9 cellular contexts compared by ENCODE assay signal in genomic region chr3:46695962-46696922, GRCh38. TPM values are rescaled to one million over a fixed set of nuclear protein-coding genes. Genes with fewer than 3 reads are reported as not detected.
DNase-seq lines count a peak whose midpoint lies in the region; ATAC-seq and TF ChIP-seq lines count a peak whose summit lies in the region.
"Had no signal": no experiment of that assay in that cellular context is flagged by ENCODE, and none has a peak within 500 bp of the region (broad histone marks: within the 10 kb centered on the region; RNA-seq: fewer than 3 reads in every experiment).

No MANE protein-coding gene starts in this region.

- H3K9me3 ChIP-seq in left lung (no peaks in the 10 kb centered on the region), upper lobe of right lung (no peaks in the 10 kb centered on the region)

- no peaks in the 10 kb centered on the region for H3K36me3 ChIP-seq in left lung
- no peaks in the 10 kb centered on the region for H3K36me3 ChIP-seq in upper lobe of right lung

- TF ChIP-seq CTCF in chondrocyte (IDR thresholded peaks at IDR 0.05) (peak; percentile 40), left lung (IDR thresholded peaks at IDR 0.05) (peak in 1 of 2 donors; percentile 9), upper lobe of right lung (IDR thresholded peaks at IDR 0.05) (no peak)

- CTCF ChIA-PET in activated naive CD4-positive, alpha-beta T cell treated with anti-CD3 and anti-CD28 coated beads for 36 hours (lab: Charles Lee): interaction anchor here (0.9 to 2.3 kb wide), 6 partner anchors 9 to 684 kb away, joined by 3 to 8 read pairs (median 3); partner anchors contain the start of gene PTPN23

- intact Hi-C loops in activated naive CD4-positive, alpha-beta T cell treated with anti-CD3 and anti-CD28 coated beads for 36 hours (cut with micrococcal nuclease): loop anchor here (10.0 kb wide), 2 partner anchors 211 to 289 kb away; no protein-coding TSS in a partner anchor
- intact Hi-C loops in left lung (cut with DNase I): no loop called here
- intact Hi-C loops in upper lobe of right lung (cut with DNase I): no loop called here

- H3K36me3 Mint-ChIP-seq in activated naive CD4-positive, alpha-beta T cell treated with anti-CD3 and anti-CD28 coated beads for 36 hours (ENCODE audit: low read depth): no peaks in the 10 kb centered on the region
- no peaks in the 10 kb centered on the region for H3K36me3 Mint-ChIP-seq in chondrocyte (ENCODE audit: low read depth)

- no peak overlapping the region for H3K4me3 Mint-ChIP-seq in activated naive CD4-positive, alpha-beta T cell treated with anti-CD3 and anti-CD28 coated beads for 36 hours
- no peak overlapping the region for H3K4me3 Mint-ChIP-seq in chondrocyte (ENCODE audit: unreplicated experiment)

- H3K27ac Mint-ChIP-seq in activated naive CD4-positive, alpha-beta T cell treated with anti-CD3 and anti-CD28 coated beads for 36 hours: peak overlapping the region; percentile 89
- peak overlapping the region; percentile 49 for H3K27ac Mint-ChIP-seq in chondrocyte (ENCODE audit: unreplicated experiment)

- no peaks in the 10 kb centered on the region for H3K9me3 Mint-ChIP-seq in activated naive CD4-positive, alpha-beta T cell treated with anti-CD3 and anti-CD28 coated beads for 36 hours
- no peaks in the 10 kb centered on the region for H3K9me3 Mint-ChIP-seq in chondrocyte (ENCODE audit: low read depth)

- H3K4me1 Mint-ChIP-seq in activated naive CD4-positive, alpha-beta T cell treated with anti-CD3 and anti-CD28 coated beads for 36 hours (ENCODE audit: low read depth): peaks cover 54% of the 10 kb centered on the region
- H3K4me1 Mint-ChIP-seq in chondrocyte (ENCODE audit: low read depth): peaks cover 32% of the 10 kb centered on the region

- peak overlapping the region; percentile 72 to 93 for H3K27ac ChIP-seq in left lung
- H3K27ac ChIP-seq in upper lobe of right lung: peak overlapping the region; percentile 95
- H3K27ac ChIP-seq: PC-9 had no signal

- H3K4me1 ChIP-seq in left lung: peaks cover 32 to 79% of the 10 kb centered on the region in 2 donors
- peaks cover 75% of the 10 kb centered on the region for H3K4me1 ChIP-seq in upper lobe of right lung

- no peaks in the 10 kb centered on the region for H3K27me3 Mint-ChIP-seq in activated naive CD4-positive, alpha-beta T cell treated with anti-CD3 and anti-CD28 coated beads for 36 hours (ENCODE audit: low read depth)
- H3K27me3 Mint-ChIP-seq in chondrocyte (ENCODE audit: low read depth): no peaks in the 10 kb centered on the region

- H3K27me3 ChIP-seq in left lung (peaks cover 0 to 36% of the 10 kb centered on the region in 2 donors), upper lobe of right lung (peaks cover 3% of the 10 kb centered on the region)

- no peak for ATAC-seq in left lung
- no peak for ATAC-seq in upper lobe of right lung
- ATAC-seq in GM19351 (IDR thresholded peaks at IDR 0.05; ENCODE audit: unreplicated experiment): no peak

- H3K4me3 ChIP-seq in left lung (no peak overlapping the region), upper lobe of right lung (no peak overlapping the region)
- H3K4me3 ChIP-seq: PC-9 had no signal

- no peak for DNase-seq in activated naive CD4-positive, alpha-beta T cell treated with anti-CD3 and anti-CD28 coated beads for 36 hours
- DNase-seq in activated naive CD4-positive, alpha-beta T cell treated with Interleukin-2 at 50 U/mL for 16 hours: no peak
- no peak for DNase-seq in chondrocyte (ENCODE audit: low spot score)
- DNase-seq in left lung: no peak
- no peak for DNase-seq in upper lobe of right lung
- DNase-seq in nucleus accumbens (lab: John Stamatoyannopoulos, UW): no peak
- no peak for DNase-seq in NCI-H128 (lab: John Stamatoyannopoulos, UW; ENCODE audit: unreplicated experiment)
- DNase-seq: PC-9 had no signal

RNA-seq across cellular contexts. Expression of gene ALS2CL, which starts 2.8 kb away (rescaled TPM):
- total RNA-seq in activated naive CD4-positive, alpha-beta T cell treated with anti-CD3 and anti-CD28 coated beads for 36 hours: 1 to 10 TPM; 5.1 TPM
- total RNA-seq in chondrocyte (1.4 to 5.2 TPM (median 3.6 TPM) in 3 replicates), left lung (10 to 100 TPM; 45.4 to 74.4 TPM), upper lobe of right lung (64.5 TPM)

RNA-seq across cellular contexts. Expression of gene TMIE, which starts 5.0 kb away (rescaled TPM):
- total RNA-seq in activated naive CD4-positive, alpha-beta T cell treated with anti-CD3 and anti-CD28 coated beads for 36 hours: 1 to 10 TPM; 1.2 to 1.5 TPM
- total RNA-seq in chondrocyte (0.25 TPM in 1 of 3 replicates, not detected in the others), left lung (under 1 TPM in 1 of 2 donors, not detected in 1; 0.23 TPM), upper lobe of right lung (1.7 TPM)

RNA-seq across cellular contexts. Expression of gene PRSS50, which starts 21.4 kb away (rescaled TPM):
- not detected for total RNA-seq in activated naive CD4-positive, alpha-beta T cell treated with anti-CD3 and anti-CD28 coated beads for 36 hours
- total RNA-seq in chondrocyte (not detected in 3 replicates), left lung (under 1 TPM; 0.24 to 0.26 TPM), upper lobe of right lung (0.20 TPM)
